1 cellular context compared by ENCODE assay signal in the genomic region with DNA sequence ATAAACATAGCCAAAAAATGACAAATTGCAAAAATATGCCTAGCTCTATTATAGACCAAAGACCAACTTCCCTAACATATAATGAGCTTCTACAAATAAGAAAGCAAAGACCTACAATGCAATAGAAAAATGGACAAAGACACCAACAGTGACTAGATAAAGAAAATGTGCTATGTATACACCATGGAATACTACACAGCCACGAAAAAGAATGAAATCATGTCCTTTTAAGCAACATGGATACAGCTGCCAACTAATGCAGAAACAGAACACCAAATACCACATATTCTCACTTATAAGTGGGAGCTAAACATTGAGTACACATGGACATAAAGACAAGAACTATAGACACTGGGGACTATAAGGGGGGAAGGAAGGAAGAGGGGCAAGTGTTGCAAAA.
A peak's percentile ranks its signal among the peaks of the same experiment; 100 is the strongest.
TF ChIP-seq lines count a peak whose summit lies in the region.

No MANE protein-coding gene starts in this region.

TF ChIP-seq in K562, 482 proteins besides CTCF, POLR2A, EP300 and RAD21:
- TF ChIP-seq VEZF1 (CRISPR knock-in tag; IDR thresholded peaks at IDR 0.05) (no peak), JUN (IDR thresholded peaks at IDR 0.05; ENCODE audit: borderline replicate concordance, low read depth, low read length) (no peak), JUN (CRISPR knock-in tag; IDR thresholded peaks at IDR 0.05; ENCODE audit: borderline replicate concordance) (no peak), ZNF146 (CRISPR knock-in tag; IDR thresholded peaks at IDR 0.05; ENCODE audit: unreplicated experiment) (peak; percentile 66), FOXJ3 (CRISPR knock-in tag; IDR thresholded peaks at IDR 0.05) (no peak), MBD2 (IDR thresholded peaks at IDR 0.05; ENCODE audit: borderline replicate concordance, low read depth) (no peak)
- TF ChIP-seq, protein P1, sequence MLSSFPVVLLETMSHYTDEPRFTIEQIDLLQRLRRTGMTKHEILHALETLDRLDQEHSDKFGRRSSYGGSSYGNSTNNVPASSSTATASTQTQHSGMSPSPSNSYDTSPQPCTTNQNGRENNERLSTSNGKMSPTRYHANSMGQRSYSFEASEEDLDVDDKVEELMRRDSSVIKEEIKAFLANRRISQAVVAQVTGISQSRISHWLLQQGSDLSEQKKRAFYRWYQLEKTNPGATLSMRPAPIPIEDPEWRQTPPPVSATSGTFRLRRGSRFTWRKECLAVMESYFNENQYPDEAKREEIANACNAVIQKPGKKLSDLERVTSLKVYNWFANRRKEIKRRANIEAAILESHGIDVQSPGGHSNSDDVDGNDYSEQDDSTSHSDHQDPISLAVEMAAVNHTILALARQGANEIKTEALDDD (IDR thresholded peaks at IDR 0.05), result no peak
- TF ChIP-seq, protein P2, sequence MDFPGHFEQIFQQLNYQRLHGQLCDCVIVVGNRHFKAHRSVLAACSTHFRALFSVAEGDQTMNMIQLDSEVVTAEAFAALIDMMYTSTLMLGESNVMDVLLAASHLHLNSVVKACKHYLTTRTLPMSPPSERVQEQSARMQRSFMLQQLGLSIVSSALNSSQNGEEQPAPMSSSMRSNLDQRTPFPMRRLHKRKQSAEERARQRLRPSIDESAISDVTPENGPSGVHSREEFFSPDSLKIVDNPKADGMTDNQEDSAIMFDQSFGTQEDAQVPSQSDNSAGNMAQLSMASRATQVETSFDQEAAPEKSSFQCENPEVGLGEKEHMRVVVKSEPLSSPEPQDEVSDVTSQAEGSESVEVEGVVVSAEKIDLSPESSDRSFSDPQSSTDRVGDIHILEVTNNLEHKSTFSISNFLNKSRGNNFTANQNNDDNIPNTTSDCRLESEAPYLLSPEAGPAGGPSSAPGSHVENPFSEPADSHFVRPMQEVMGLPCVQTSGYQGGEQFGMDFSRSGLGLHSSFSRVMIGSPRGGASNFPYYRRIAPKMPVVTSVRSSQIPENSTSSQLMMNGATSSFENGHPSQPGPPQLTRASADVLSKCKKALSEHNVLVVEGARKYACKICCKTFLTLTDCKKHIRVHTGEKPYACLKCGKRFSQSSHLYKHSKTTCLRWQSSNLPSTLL (IDR thresholded peaks at IDR 0.05), result no peak
TF ChIP-seq in K562: peak in this region for 1.
